Comparison of ENCODE assay signal across 17 cellular contexts in the genomic region with DNA sequence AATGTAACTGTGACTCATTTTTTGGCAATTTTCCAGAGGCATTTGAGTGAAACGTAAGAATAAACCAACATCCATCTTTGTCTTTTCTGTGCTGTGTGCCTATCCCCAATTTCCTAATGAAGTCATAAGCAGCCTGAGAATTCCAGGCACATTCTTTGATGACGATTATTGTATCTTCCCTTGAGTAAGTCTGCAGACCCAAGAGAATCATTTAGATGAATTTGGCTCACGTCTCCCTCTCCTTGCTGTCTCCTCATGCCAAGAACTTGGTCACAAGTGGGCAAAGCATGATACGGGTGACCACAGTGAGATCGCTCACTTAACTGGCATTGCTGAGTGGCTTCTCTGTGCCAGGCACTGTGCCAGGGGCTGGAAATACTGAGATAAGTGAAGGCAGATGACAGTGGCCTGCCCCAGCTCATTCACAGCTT.
DNase-seq lines count a peak whose midpoint lies in the region; ATAC-seq and TF ChIP-seq lines count a peak whose summit lies in the region.
"Had no signal": no experiment of that assay in that cellular context is flagged by ENCODE, and none has a peak within 500 bp of the region (broad histone marks: within the 10 kb centered on the region; RNA-seq: fewer than 3 reads in every experiment).

No MANE protein-coding gene starts in this region.

- H3K27me3 ChIP-seq in thyroid gland (no peaks in the 10 kb centered on the region), psoas muscle (ENCODE audit: insufficient read depth in 3 of 3, low read length in 2 of 3) (no peaks in the 10 kb centered on the region)
- H3K27me3 ChIP-seq: testis had no signal

- no peaks in the 10 kb centered on the region for H3K36me3 Mint-ChIP-seq in endothelial cell (ENCODE audit: low read depth, unreplicated experiment)
- no peaks in the 10 kb centered on the region for H3K36me3 Mint-ChIP-seq in activated CD4-positive, alpha-beta T cell treated with anti-CD3 and anti-CD28 coated beads for 36 hours (ENCODE audit: low read depth)

- no peak overlapping the region for H3K27ac ChIP-seq in RWPE1
- H3K27ac ChIP-seq in thyroid gland, result no peak overlapping the region
- H3K27ac ChIP-seq in psoas muscle, result no peak overlapping the region
- H3K27ac ChIP-seq: 22Rv1, testis had no signal

- H3K4me1 ChIP-seq in thyroid gland (peaks cover 0 to 8% of the 10 kb centered on the region in 2 donors), psoas muscle (no peaks in the 10 kb centered on the region)
- H3K4me1 ChIP-seq: testis had no signal

- CTCF ChIA-PET in RWPE1 (lab: Yijun Ruan, JAX), result interaction anchor here (0.6 kb wide), 1 partner anchor 268 kb away, joined by 4 read pairs; no protein-coding TSS in a partner anchor
- CTCF ChIA-PET in activated CD4-positive, alpha-beta T cell treated with anti-CD3 and anti-CD28 coated beads for 36 hours (lab: Charles Lee), result no interaction called here

- POLR2A ChIA-PET in RWPE1 (lab: Yijun Ruan, JAX; ENCODE audit: low non-redundant PET), result interaction anchor here (0.5 kb wide), 1 partner anchor 917 kb away, joined by 7 read pairs; no protein-coding TSS in a partner anchor
- POLR2A ChIA-PET in activated CD4-positive, alpha-beta T cell treated with anti-CD3 and anti-CD28 coated beads for 36 hours (lab: Charles Lee), result no interaction called here

- H3K9me3 ChIP-seq in thyroid gland (no peaks in the 10 kb centered on the region), psoas muscle (peaks cover 13% of the 10 kb centered on the region)
- H3K9me3 ChIP-seq: testis had no signal

- DNase-seq in DMS 273 (lab: John Stamatoyannopoulos, UW; ENCODE audit: unreplicated experiment), result peak; percentile 27
- DNase-seq in DMS 273 treated with DMSO at 0.1 percent for 48 hours (lab: John Stamatoyannopoulos, UW), result no peak
- DNase-seq in RWPE1 (ENCODE audit: low spot score), result peak; percentile 13
- DNase-seq in glomerular visceral epithelial cell (ENCODE audit: extremely low spot score), result peak; percentile 45
- DNase-seq in thyroid gland, result peak; percentile 84 to 88
- DNase-seq in endothelial cell (ENCODE audit: low spot score), result no peak
- DNase-seq in psoas muscle, result no peak
- no peak for DNase-seq in activated CD4-positive, alpha-beta T cell treated with anti-CD3 and anti-CD28 coated beads for 36 hours
- DNase-seq: activated CD4-positive, alpha-beta T cell treated with anti-CD3 and anti-CD28 coated beads, Interleukin-2, amount 10 ng/mL, durations not matched to agents 7 days and 5 days; aorta; effector memory CD4-positive, alpha-beta T cell; Kasumi-1; mesendoderm; occipital lobe; stimulated activated CD4-positive, alpha-beta T cell treated with anti-CD3 and anti-CD28 coated beads, Interleukin-12 subunit alpha, Interleukin-12 subunit beta, amount 100 ng/mL, for 4 hours; testis had no signal

- H3K9me3 Mint-ChIP-seq in endothelial cell (ENCODE audit: unreplicated experiment), result no peaks in the 10 kb centered on the region
- H3K9me3 Mint-ChIP-seq in activated CD4-positive, alpha-beta T cell treated with anti-CD3 and anti-CD28 coated beads for 36 hours (ENCODE audit: low read depth), result peaks cover 14% of the 10 kb centered on the region
- H3K9me3 Mint-ChIP-seq: activated CD4-positive, alpha-beta T cell treated with anti-CD3 and anti-CD28 coated beads, Interleukin-2, amount 10 ng/mL, durations not matched to agents 7 days and 5 days had no signal

- intact Hi-C loops in thyroid gland (cut with DNase I), result no loop called here
- intact Hi-C loops in psoas muscle (cut with DNase I), result no loop called here
- intact Hi-C loops in activated CD4-positive, alpha-beta T cell treated with anti-CD3 and anti-CD28 coated beads for 36 hours (cut with DNase I, micrococcal nuclease), result no loop called here

- H3K4me3 ChIP-seq in thyroid gland (replicated peaks in 1 of 3) (no peak overlapping the region), psoas muscle (no peak overlapping the region)
- H3K4me3 ChIP-seq: testis had no signal

- TF ChIP-seq POLR2A in thyroid gland (IDR thresholded peaks at IDR 0.05), result no peak

- H3K36me3 ChIP-seq in thyroid gland (no peaks in the 10 kb centered on the region), psoas muscle (ENCODE audit: insufficient read depth in 1 of 2, low read depth in 1 of 2) (no peaks in the 10 kb centered on the region)

- no peak overlapping the region for H3K4me3 Mint-ChIP-seq in endothelial cell (ENCODE audit: unreplicated experiment)
- no peak overlapping the region for H3K4me3 Mint-ChIP-seq in activated CD4-positive, alpha-beta T cell treated with anti-CD3 and anti-CD28 coated beads for 36 hours
- H3K4me3 Mint-ChIP-seq: activated CD4-positive, alpha-beta T cell treated with anti-CD3 and anti-CD28 coated beads, Interleukin-2, amount 10 ng/mL, durations not matched to agents 7 days and 5 days had no signal

- 20 to 21% methylated on average over 5 of the region's 5 CpGs for WGBS in thyroid gland, 2 donors
- WGBS in psoas muscle, 3 donors, result 14 to 28% (median 21%) methylated on average over 5 of the region's 5 CpGs

- peaks cover 4% of the 10 kb centered on the region for H3K4me1 Mint-ChIP-seq in endothelial cell (ENCODE audit: unreplicated experiment)
- H3K4me1 Mint-ChIP-seq in activated CD4-positive, alpha-beta T cell treated with anti-CD3 and anti-CD28 coated beads for 36 hours, result no peaks in the 10 kb centered on the region
- H3K4me1 Mint-ChIP-seq: activated CD4-positive, alpha-beta T cell treated with anti-CD3 and anti-CD28 coated beads, Interleukin-2, amount 10 ng/mL, durations not matched to agents 7 days and 5 days had no signal

- no peak for TF ChIP-seq CTCF in RWPE1 (conservative IDR thresholded peaks at IDR 0.05; ENCODE audit: low read depth)
- TF ChIP-seq CTCF in thyroid gland (IDR thresholded peaks at IDR 0.05), result no peak
- no peak for TF ChIP-seq CTCF in endothelial cell (IDR thresholded peaks at IDR 0.05; ENCODE audit: unreplicated experiment)
- no peak for TF ChIP-seq CTCF in psoas muscle (IDR thresholded peaks at IDR 0.05)

- ATAC-seq in psoas muscle, result no peak
- no peak for ATAC-seq in activated CD4-positive, alpha-beta T cell treated with anti-CD3 and anti-CD28 coated beads for 36 hours

- no peaks in the 10 kb centered on the region for H3K27me3 Mint-ChIP-seq in endothelial cell (ENCODE audit: unreplicated experiment)
- H3K27me3 Mint-ChIP-seq in activated CD4-positive, alpha-beta T cell treated with anti-CD3 and anti-CD28 coated beads for 36 hours, result no peaks in the 10 kb centered on the region
- H3K27me3 Mint-ChIP-seq: activated CD4-positive, alpha-beta T cell treated with anti-CD3 and anti-CD28 coated beads, Interleukin-2, amount 10 ng/mL, durations not matched to agents 7 days and 5 days had no signal

- no peak overlapping the region for H3K27ac Mint-ChIP-seq in endothelial cell (ENCODE audit: unreplicated experiment)
- no peak overlapping the region for H3K27ac Mint-ChIP-seq in activated CD4-positive, alpha-beta T cell treated with anti-CD3 and anti-CD28 coated beads for 36 hours
- H3K27ac Mint-ChIP-seq: activated CD4-positive, alpha-beta T cell treated with anti-CD3 and anti-CD28 coated beads, Interleukin-2, amount 10 ng/mL, durations not matched to agents 7 days and 5 days had no signal

Comparison
In these comparisons a context has a peak if more than half of its experiments do, and no peak if none do; other contexts are left out.
1. DNase-seq: peak in DMS 273 (single experiment), RWPE1 (single experiment), glomerular visceral epithelial cell (single experiment) and thyroid gland (2 of 2); none in DMS 273 treated with DMSO at 0.1 percent for 48 hours (single experiment), endothelial cell (single experiment), psoas muscle (0 of 2) and activated CD4-positive, alpha-beta T cell treated with anti-CD3 and anti-CD28 coated beads for 36 hours (single experiment).